In the genomic region with DNA sequence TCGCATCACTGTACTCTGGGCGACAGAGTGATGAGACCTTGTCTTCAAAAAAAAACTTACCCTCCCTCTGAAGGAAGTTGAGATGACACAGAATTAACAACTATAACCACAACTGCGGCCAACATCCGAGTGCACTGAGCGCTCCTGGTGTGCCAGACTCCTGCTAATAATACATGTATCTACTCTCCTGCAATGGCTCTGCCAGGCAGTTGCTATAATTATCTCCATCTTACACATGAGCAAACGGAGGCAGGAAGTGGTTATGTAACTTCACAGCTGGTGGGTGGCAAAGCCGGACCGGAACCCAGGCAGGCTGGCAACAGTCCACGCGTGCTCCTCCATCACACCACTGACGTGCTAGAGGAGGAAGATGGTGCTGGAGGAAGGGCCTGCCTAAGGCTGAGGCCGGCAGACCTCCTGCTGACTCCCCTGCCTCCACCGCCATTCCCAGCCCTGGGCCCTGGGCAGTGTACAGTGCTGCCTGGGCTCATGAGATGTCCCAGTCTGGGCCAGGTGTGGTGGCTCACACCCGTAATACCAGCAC, we compare ENCODE assay signal across 8 cellular contexts. TPM values are rescaled to one million over a fixed set of nuclear protein-coding genes. Genes with fewer than 3 reads are reported as not detected.
DNase-seq lines count a peak whose midpoint lies in the region; ATAC-seq and TF ChIP-seq lines count a peak whose summit lies in the region.

No MANE protein-coding gene starts in this region.

- POLR2A ChIA-PET in HEK293T (lab: Yijun Ruan, JAX): no interaction called here

- intact Hi-C loops in Right ventricle myocardium superior (cut with DNase I): no loop called here

- CTCF ChIA-PET in HEK293T (lab: Yijun Ruan, JAX): no interaction called here

- TF ChIP-seq CTCF in GM20000 (IDR thresholded peaks at IDR 0.05; ENCODE audit: extremely low read depth, missing control alignments): no peak

- peak; percentile 58 for ATAC-seq in GM18519 (IDR thresholded peaks at IDR 0.05; ENCODE audit: low FRiP score, unreplicated experiment)
- ATAC-seq in HG03442 (IDR thresholded peaks at IDR 0.05; ENCODE audit: unreplicated experiment): peak; percentile 74
- ATAC-seq in Right ventricle myocardium superior (ENCODE audit: poor library complexity): peak; percentile 96

- DNase-seq in SIG-M5 (lab: John Stamatoyannopoulos, UW) (peak; percentile 96), activated gamma-delta T cell treated with Interleukin-2 at 50 U/mL for 16 hours (peak; percentile 86), Right ventricle myocardium superior (peak; percentile 92), smooth muscle cell of the brain vasculature (ENCODE audit: low read depth, low spot score) (peak; percentile 62), HEK293T (ENCODE audit: extremely low spot score) (no peak), GM20000 (ENCODE audit: low spot score) (no peak)

TF ChIP-seq in HEK293T, 16 proteins besides CTCF, POLR2A, EP300 and RAD21:
- no peak for TF ChIP-seq ELF4 (IDR thresholded peaks at IDR 0.05)
- TF ChIP-seq NFRKB (IDR thresholded peaks at IDR 0.05): no peak
- TF ChIP-seq BHLHE40 (IDR thresholded peaks at IDR 0.05; ENCODE audit: borderline replicate concordance): no peak
- TF ChIP-seq FOXK2 (IDR thresholded peaks at IDR 0.05): no peak
- TF ChIP-seq SP1 (IDR thresholded peaks at IDR 0.05): no peak
- no peak for TF ChIP-seq HDGF (IDR thresholded peaks at IDR 0.05; ENCODE audit: borderline replicate concordance)
- TF ChIP-seq SUZ12 (IDR thresholded peaks at IDR 0.05): no peak
- no peak for TF ChIP-seq L3MBTL2 (conservative IDR thresholded peaks at IDR 0.05)
- TF ChIP-seq FOXA1 (IDR thresholded peaks at IDR 0.05): no peak
- TF ChIP-seq FOXM1 (IDR thresholded peaks at IDR 0.05; ENCODE audit: borderline replicate concordance): no peak

RNA-seq across cellular contexts. Expression of a gene that starts 12.6 kb away (rescaled TPM):
- 12.4 TPM for total RNA-seq in Right ventricle myocardium superior

RNA-seq across cellular contexts. Expression of a gene that starts 12.8 kb away (rescaled TPM):
- total RNA-seq in Right ventricle myocardium superior: 0.46 TPM

RNA-seq across cellular contexts. Expression of a gene that starts 29.8 kb away (rescaled TPM):
- total RNA-seq in Right ventricle myocardium superior: 1.5 TPM

RNA-seq across cellular contexts. Expression of a gene that starts 33.2 kb away (rescaled TPM):
- 16.7 TPM for total RNA-seq in Right ventricle myocardium superior

RNA-seq across cellular contexts. Expression of a gene that starts 33.6 kb away (rescaled TPM):
- total RNA-seq in Right ventricle myocardium superior: 12.3 TPM

Comparison
In these comparisons a context has a peak if more than half of its experiments do, and no peak if none do; other contexts are left out.
1. DNase-seq: peak in SIG-M5 (single experiment), activated gamma-delta T cell treated with Interleukin-2 at 50 U/mL for 16 hours (single experiment), Right ventricle myocardium superior (single experiment) and smooth muscle cell of the brain vasculature (single experiment); none in HEK293T (single experiment) and GM20000 (single experiment).
2. Peak in every context shown above with its lines, with median percentiles within 50 percentile points of each other: ATAC-seq.